15 cellular contexts compared by ENCODE assay signal in the genomic region with DNA sequence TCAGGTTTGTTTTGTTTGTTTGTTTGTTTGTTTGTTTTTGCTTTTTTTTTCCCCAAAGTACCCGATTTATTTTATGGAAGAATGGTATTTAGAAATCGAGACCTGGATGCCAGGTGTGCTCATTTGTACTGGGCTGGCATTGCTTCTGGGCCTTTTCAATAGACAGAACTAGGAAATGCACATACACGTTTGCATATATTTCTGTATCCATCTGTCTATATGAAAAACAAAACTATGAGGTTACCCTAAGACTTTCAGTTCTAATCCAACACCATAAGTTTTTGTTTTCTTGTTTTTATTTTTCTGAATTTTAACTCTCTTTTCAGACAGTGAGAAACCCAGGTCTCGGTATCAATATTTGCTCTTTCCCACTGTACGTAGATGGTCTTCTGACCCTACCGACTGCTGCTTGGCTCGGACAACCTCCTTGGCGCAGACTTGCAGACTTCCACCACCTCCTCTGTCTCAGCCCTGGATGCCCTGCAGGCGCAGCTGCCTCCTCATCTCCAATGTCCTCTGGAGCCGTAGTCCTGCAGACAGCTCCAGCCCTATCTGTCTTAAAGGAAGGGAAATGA.
"Had no signal": no experiment of that assay in that cellular context is flagged by ENCODE, and none has a peak within 500 bp of the region (broad histone marks: within the 10 kb centered on the region; RNA-seq: fewer than 3 reads in every experiment).

No MANE protein-coding gene starts in this region.

- ATAC-seq: activated CD8-positive, alpha-beta T cell treated with anti-CD3 and anti-CD28 coated beads, Interleukin-2, amount 10 ng/mL, durations not matched to agents 7 days and 5 days; left colon; naive thymus-derived CD4-positive, alpha-beta T cell; upper lobe of right lung had no signal

- DNase-seq: activated CD4-positive, alpha-beta T cell treated with anti-CD3 and anti-CD28 coated beads for 4 hours; activated CD8-positive, alpha-beta memory T cell treated with anti-CD3 and anti-CD28 coated beads, Interleukin-2, amount 50 U/mL, for 48 hours; activated CD8-positive, alpha-beta T cell treated with anti-CD3 and anti-CD28 coated beads, Interleukin-2, amount 10 ng/mL, durations not matched to agents 7 days and 5 days; activated naive CD4-positive, alpha-beta T cell; aorta; esophagus squamous epithelium; foreskin fibroblast; left colon; naive thymus-derived CD4-positive, alpha-beta T cell; posterior cingulate gyrus; stimulated activated CD4-positive, alpha-beta T cell treated with anti-CD3 and anti-CD28 coated beads, Interleukin-15, amount 100 ng/mL, for 24 hours; stimulated activated CD4-positive, alpha-beta T cell treated with anti-CD3 and anti-CD28 coated beads, Interleukin-4, amount 100 ng/mL, for 24 hours; testis; upper lobe of right lung; WERI-Rb-1 had no signal
